Comparison of ENCODE assay signal across 8 cellular contexts in genomic region chr10:96719850-96720421, GRCh38. TPM values are rescaled to one million over a fixed set of nuclear protein-coding genes. Genes with fewer than 3 reads are reported as not detected.
DNase-seq lines count a peak whose midpoint lies in the region; ATAC-seq and TF ChIP-seq lines count a peak whose summit lies in the region.

No MANE protein-coding gene starts in this region.

- DNase-seq in AG04450 (ENCODE audit: low read depth, low spot score) (no peak), brain microvascular endothelial cell (no peak), left kidney (ENCODE audit: low read depth, low spot score) (peak; percentile 82), AG08396 (ENCODE audit: low spot score) (no peak)
- DNase-seq in stimulated activated CD4-positive, alpha-beta T cell treated with anti-CD3 and anti-CD28 coated beads, Interleukin-2, amount 100 ng/mL, for 48 hours, result peak; percentile 43 to 45

- CTCF ChIA-PET in AG04450 (lab: Charles Lee), result no interaction called here

- ATAC-seq in GM19035 (IDR thresholded peaks at IDR 0.05; ENCODE audit: unreplicated experiment) (peak; percentile 73), HG03442 (IDR thresholded peaks at IDR 0.05; ENCODE audit: unreplicated experiment) (peak; percentile 56)

- H3K36me3 ChIP-seq in brain microvascular endothelial cell (replicated peaks), result no peaks in the 10 kb centered on the region

- TF ChIP-seq CTCF in AG04450 (IDR thresholded peaks at IDR 0.05; ENCODE audit: low read depth, low read length) (peak; percentile 31; the same call in 1 of the 2 replicates), brain microvascular endothelial cell (IDR thresholded peaks at IDR 0.05; ENCODE audit: low read depth, low read length, missing control alignments) (peak; percentile 64)

- POLR2A ChIA-PET in AG04450 (lab: Yijun Ruan, JAX), result no interaction called here

- peak overlapping the region; percentile 80 for H3K27ac Mint-ChIP-seq in T-helper 1 cell treated with Interleukin-12 subunit alpha and Interleukin-12 subunit beta and Interleukin-4 antibody, amounts not matched to agents 30 μg/mL and 1 μg/mL, for 36 hours

- in situ Hi-C loops in brain microvascular endothelial cell (cut with HindIII; ENCODE audit: low pct_ligation_motif_present, low sequenced_read_pairs), result no loop called here

- peaks cover 21% of the 10 kb centered on the region for H3K4me1 Mint-ChIP-seq in T-helper 1 cell treated with Interleukin-12 subunit alpha and Interleukin-12 subunit beta and Interleukin-4 antibody, amounts not matched to agents 30 μg/mL and 1 μg/mL, for 36 hours (ENCODE audit: low read depth)

- no peaks in the 10 kb centered on the region; the same call in 1 of the 2 replicates for H3K9me3 ChIP-seq in AG04450 (ENCODE audit: control insufficient read depth, insufficient read depth, low read length)

- no peaks in the 10 kb centered on the region for H3K36me3 Mint-ChIP-seq in T-helper 1 cell treated with Interleukin-12 subunit alpha and Interleukin-12 subunit beta and Interleukin-4 antibody, amounts not matched to agents 30 μg/mL and 1 μg/mL, for 36 hours (ENCODE audit: low read depth)

- H3K4me3 ChIP-seq in AG04450 (ENCODE audit: low read depth, low read length) (peak overlapping the region; percentile 4; the same call in 1 of the 2 replicates), brain microvascular endothelial cell (ENCODE audit: low read depth, low read length) (peak overlapping the region; percentile 36)

- H3K27me3 Mint-ChIP-seq in T-helper 1 cell treated with Interleukin-12 subunit alpha and Interleukin-12 subunit beta and Interleukin-4 antibody, amounts not matched to agents 30 μg/mL and 1 μg/mL, for 36 hours (ENCODE audit: low read depth), result peaks cover 17% of the 10 kb centered on the region

- H3K9me3 Mint-ChIP-seq in T-helper 1 cell treated with Interleukin-12 subunit alpha and Interleukin-12 subunit beta and Interleukin-4 antibody, amounts not matched to agents 30 μg/mL and 1 μg/mL, for 36 hours, result no peaks in the 10 kb centered on the region

- H3K27me3 ChIP-seq in AG04450 (ENCODE audit: control insufficient read depth, insufficient read depth, low read length) (peaks cover 33% of the 10 kb centered on the region), brain microvascular endothelial cell (replicated peaks) (peaks cover 26% of the 10 kb centered on the region)

- H3K27ac ChIP-seq in AG04450 (ENCODE audit: low read depth, low read length), result no peak overlapping the region
- H3K27ac ChIP-seq in brain microvascular endothelial cell, result no peak overlapping the region

- H3K4me3 Mint-ChIP-seq in T-helper 1 cell treated with Interleukin-12 subunit alpha and Interleukin-12 subunit beta and Interleukin-4 antibody, amounts not matched to agents 30 μg/mL and 1 μg/mL, for 36 hours, result peak overlapping the region; percentile 90

RNA-seq across cellular contexts. Expression of gene PIK3AP1, which starts 0.4 kb away (rescaled TPM):
- 0.05 and 0.16 TPM in 2 replicates for polyA plus RNA-seq in AG04450 (2011; rRNA removed)
- 0.22 and 0.60 TPM in 2 replicates for polyA minus RNA-seq in AG04450 (2011; rRNA and poly(A)+ RNA removed)

Comparison
In these comparisons a context has a peak if more than half of its experiments do, and no peak if none do; other contexts are left out.
1. DNase-seq: peak in left kidney (single experiment) and stimulated activated CD4-positive, alpha-beta T cell treated with anti-CD3 and anti-CD28 coated beads, Interleukin-2, amount 100 ng/mL, for 48 hours (2 of 2); none in AG04450 (single experiment), brain microvascular endothelial cell (single experiment) and AG08396 (single experiment).